In the genomic region with DNA sequence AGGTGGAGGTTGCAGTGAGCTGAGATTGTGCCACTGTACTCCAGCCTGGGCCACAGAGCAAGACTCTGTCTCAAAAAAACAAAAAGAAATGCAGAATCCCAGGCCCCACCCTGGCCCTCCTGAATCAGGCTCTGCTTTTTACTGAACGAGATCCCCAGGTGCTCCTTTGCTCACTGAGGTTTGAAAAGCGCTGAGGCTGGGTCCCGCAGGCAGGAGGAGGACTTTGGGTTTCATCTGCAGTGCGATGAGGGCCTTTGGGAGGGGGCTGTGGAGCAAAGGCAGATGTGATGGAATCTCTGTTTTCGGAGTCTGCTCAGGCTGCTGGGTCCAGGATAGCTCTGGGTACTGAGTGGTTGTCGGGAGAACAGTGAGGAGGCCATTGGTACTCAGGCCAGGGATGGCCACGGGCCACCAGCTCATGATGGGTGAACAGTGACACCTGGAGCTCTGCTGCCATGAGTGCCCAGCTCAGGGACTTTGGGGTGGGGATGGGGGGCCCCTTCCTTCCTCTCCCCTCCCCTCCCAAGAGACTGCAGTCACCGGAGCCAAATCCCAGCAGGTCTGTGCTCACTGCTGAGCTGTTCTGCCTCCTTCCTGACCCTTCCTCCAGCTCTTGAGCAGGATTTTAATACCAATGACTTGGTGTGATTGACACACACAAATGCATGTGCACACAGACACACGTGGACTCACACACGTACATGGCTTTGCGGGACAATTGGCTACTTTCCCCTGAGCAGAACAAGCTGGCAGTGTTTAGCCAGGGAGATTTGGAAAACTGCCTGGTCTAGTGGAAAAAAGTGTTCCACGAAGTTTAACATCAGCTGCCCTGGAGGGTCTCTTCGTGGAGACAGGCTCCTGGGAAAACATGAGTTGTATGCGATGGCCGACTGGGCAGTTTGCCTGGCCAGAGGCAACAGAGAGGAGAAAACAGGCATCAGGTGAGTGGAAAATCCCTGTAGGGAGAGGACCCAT, we compare ENCODE assay signal across 13 cellular contexts. TPM values are rescaled to one million over a fixed set of nuclear protein-coding genes. Genes with fewer than 3 reads are reported as not detected.
A peak's percentile ranks its signal among the peaks of the same experiment; 100 is the strongest.
DNase-seq lines count a peak whose midpoint lies in the region; ATAC-seq, FAIRE-seq and TF ChIP-seq lines count a peak whose summit lies in the region.
"Had no signal": no experiment of that assay in that cellular context is flagged by ENCODE, and none has a peak within 500 bp of the region (broad histone marks: within the 10 kb centered on the region; RNA-seq: fewer than 3 reads in every experiment).

No MANE protein-coding gene starts in this region.

- no peak overlapping the region for H3K56ac ChIP-seq in H1 (replicated peaks; ENCODE audit: insufficient read length, low read depth, low read length)

- H3K9ac ChIP-seq in SK-N-MC (ENCODE audit: insufficient read length) (peak overlapping the region; percentile 51), H1 (replicated peaks in 1 of 4; ENCODE audit: extremely low read depth in 1 of 4, low read depth in 3 of 4, low read length in 3 of 4) (no peak overlapping the region), muscle layer of colon (ENCODE audit: low read length) (no peak overlapping the region)

- H3K4me3 ChIP-seq in SK-N-MC (no peak overlapping the region), H1 (ENCODE audit: extremely low read depth in 1 of 4, insufficient read depth in 2 of 4, low read depth in 3 of 4, low read length in 4 of 4) (no peak overlapping the region), muscle layer of colon (ENCODE audit: low read depth in 1 of 2, low read length in 2 of 2) (no peak overlapping the region), thoracic aorta (peak overlapping the region; percentile 18)
- H3K4me3 ChIP-seq: MG63, upper lobe of right lung had no signal

- H3K9me3 ChIP-seq in SK-N-MC (ENCODE audit: low read depth, low read length) (no peaks in the 10 kb centered on the region), H1 (ENCODE audit: insufficient read depth in 2 of 2, low read depth in 1 of 2, low read length in 1 of 2) (no peaks in the 10 kb centered on the region), muscle layer of colon (ENCODE audit: low read length) (no peaks in the 10 kb centered on the region), thoracic aorta (no peaks in the 10 kb centered on the region)
- H3K9me3 ChIP-seq: MG63, upper lobe of right lung had no signal

- no peak overlapping the region for H2BK120ac ChIP-seq in H1 (replicated peaks; ENCODE audit: low read depth, low read length)

- no peak for ATAC-seq in thoracic aorta (ENCODE audit: insufficient number of reproducible peaks, low FRiP score, low read depth)
- ATAC-seq: upper lobe of right lung had no signal

- no peak overlapping the region; a peak in 1 of 4 replicates for H3K4me2 ChIP-seq in H1 (ENCODE audit: insufficient read depth in 1 of 2, low read depth in 2 of 2, low read length in 2 of 2)

- H3K18ac ChIP-seq in H1 (ENCODE audit: extremely low read depth, low read length) = peak overlapping the region; percentile 66; the same call in 1 of the 2 replicates

- H2BK15ac ChIP-seq in H1 (ENCODE audit: low read length) = peak overlapping the region; percentile 89; the same call in 1 of the 2 replicates

- no peak overlapping the region for H4K5ac ChIP-seq in H1 (ENCODE audit: insufficient read length, low read depth, low read length)

- no peak for TF ChIP-seq CTCF in H1 (IDR thresholded peaks at IDR 0.05; ENCODE audit: control extremely low read depth in 1 of 3, insufficient read depth in 1 of 3, low read depth in 1 of 3, low read length in 3 of 3)
- no peak for TF ChIP-seq CTCF in thoracic aorta (IDR thresholded peaks at IDR 0.05)

- no peaks in the 10 kb centered on the region for H4K20me1 ChIP-seq in H1 (replicated peaks in 1 of 2; ENCODE audit: control insufficient read depth in 1 of 2, insufficient read depth in 2 of 2, low read length in 2 of 2)

- H3K4me1 ChIP-seq in H1 (replicated peaks in 1 of 4; ENCODE audit: control insufficient read depth in 3 of 4, insufficient read depth in 4 of 4, low read length in 3 of 4) = peaks cover 3 to 21% (median 9%) of the 10 kb centered on the region in 4 experiments; a peak in 6 of 7 replicates
- H3K4me1 ChIP-seq in muscle layer of colon (ENCODE audit: insufficient read depth, low read length) = peaks cover 41% of the 10 kb centered on the region
- H3K4me1 ChIP-seq in thoracic aorta (ENCODE audit: control insufficient read depth in 1 of 2, low read depth in 2 of 2) = peaks cover 12 to 43% of the 10 kb centered on the region in 2 donors

- 92% methylated on average over 15 of the region's 15 CpGs; no CpG with 5 or more reads in 1 of the 2 experiments for WGBS in H1 (ENCODE audit: extremely low coverage in 1 of 2, insufficient coverage in 1 of 2, insufficient read length in 1 of 2, insufficient replicate concordance in 2 of 2, low coverage in 1 of 2, low lambda C conversion rate in 2 of 2, missing lambda C conversion rate in 1 of 2), 2 experiments

- H3K79me2 ChIP-seq in H1 (ENCODE audit: control insufficient read depth in 1 of 2, insufficient read depth in 2 of 2, low read length in 2 of 2) = no peaks in the 10 kb centered on the region

- no peak overlapping the region for H3K14ac ChIP-seq in H1 (ENCODE audit: insufficient read length)

- no peak overlapping the region for H3K23ac ChIP-seq in H1 (ENCODE audit: insufficient read length)

- H4K91ac ChIP-seq in H1 (replicated peaks; ENCODE audit: insufficient read length, low read length) = peak overlapping the region; percentile 23

- TF ChIP-seq RAD21 in H1 (IDR thresholded peaks at IDR 0.05 in 1 of 2, conservative IDR thresholded peaks at IDR 0.05 in 1 of 2; ENCODE audit: low read depth in 2 of 2, low read length in 2 of 2) = no peak

- peaks cover 20% of the 10 kb centered on the region for H3K23me2 ChIP-seq in H1 (ENCODE audit: low read depth, low read length)

- H2BK5ac ChIP-seq in H1 (ENCODE audit: low read depth, low read length) = peak overlapping the region; percentile 77; the same call in 1 of the 2 replicates

- peak overlapping the region; percentile 92; the same call in 1 of the 2 replicates for H2BK12ac ChIP-seq in H1 (ENCODE audit: low read depth, low read length)

- peak overlapping the region; percentile 93 for H2AK5ac ChIP-seq in H1 (ENCODE audit: low read depth, low read length)

- H3K79me1 ChIP-seq in H1 (ENCODE audit: low read depth, low read length) = no peaks in the 10 kb centered on the region; the same call in 1 of the 2 replicates

- 0 out of 2 replicates have a peak overlapping the region, but pooled peaks have one; percentile 55 for H2BK20ac ChIP-seq in H1 (ENCODE audit: low read length)

- DNase-seq in SK-N-MC (ENCODE audit: low read depth, low spot score) (no peak), H1 (ENCODE audit: low read depth in 1 of 2, low spot score in 2 of 2) (no peak), thoracic aorta (ENCODE audit: low spot score) (no peak), NCI-H2081 treated with DMSO at 0.1 percent for 48 hours (lab: John Stamatoyannopoulos, UW) (no peak), hepatic stellate cell (ENCODE audit: low spot score) (no peak)
- DNase-seq in activated T-cell treated with anti-CD3 and anti-CD28 coated beads, Interleukin-2, amount 50 U/mL, for 48 hours = no peak
- no peak for DNase-seq in activated CD4-positive, alpha-beta T cell treated with anti-CD3 and anti-CD28 coated beads, Interleukin-2, amount 50 U/mL, for 48 hours
- DNase-seq: HFFc6, mesendoderm, MG63, upper lobe of right lung had no signal

- no peak for TF ChIP-seq EP300 in H1 (IDR thresholded peaks at IDR 0.05; ENCODE audit: borderline replicate concordance in 1 of 2, low read depth in 2 of 2, low read length in 2 of 2)

- TF ChIP-seq POLR2A in H1 (IDR thresholded peaks at IDR 0.05; ENCODE audit: control extremely low read depth in 1 of 2, low read depth in 2 of 2, low read length in 2 of 2) = no peak

- H3K27ac ChIP-seq in SK-N-MC (no peak overlapping the region), H1 (ENCODE audit: low read depth, low read length) (no peak overlapping the region), muscle layer of colon (ENCODE audit: low read depth, low read length) (peak overlapping the region; percentile 76), thoracic aorta (peak overlapping the region; percentile 89 to 92)
- H3K27ac ChIP-seq: upper lobe of right lung had no signal

- POLR2A ChIA-PET in H1 (lab: Charles Lee; ENCODE audit: partially characterized antibody) = interaction anchor here (0.9 to 11.4 kb wide), 4 partner anchors 13 to 344 kb away, joined by 3 to 107 read pairs (median 4); no protein-coding TSS in a partner anchor

- H3K27me3 ChIP-seq in H1 (replicated peaks in 1 of 4; ENCODE audit: control insufficient read depth in 3 of 4, extremely low read depth in 1 of 4, insufficient read depth in 3 of 4, low read length in 3 of 4) (no peaks in the 10 kb centered on the region; a peak in 1 of 7 replicates), muscle layer of colon (ENCODE audit: control insufficient read depth in 1 of 2, insufficient read depth in 2 of 2, low read length in 2 of 2) (no peaks in the 10 kb centered on the region), thoracic aorta (replicated peaks; ENCODE audit: insufficient read depth) (no peaks in the 10 kb centered on the region)
- H3K27me3 ChIP-seq: MG63, upper lobe of right lung had no signal

- CTCF ChIA-PET in H1 (lab: Charles Lee; ENCODE audit: partially characterized antibody) = interaction anchor here (0.6 to 11.2 kb wide), 20 partner anchors 8 to 551 kb away, joined by 3 to 130 read pairs (median 3); no protein-coding TSS in a partner anchor

- H4K8ac ChIP-seq in H1 (ENCODE audit: extremely low read depth, insufficient read depth, low read length) = no peak overlapping the region

- peak overlapping the region; percentile 62 for H3K4ac ChIP-seq in H1 (replicated peaks; ENCODE audit: insufficient read length, low read depth, low read length)

- no peak for FAIRE-seq in H1 (lab: Jason Lieb, UNC)

- H2AFZ ChIP-seq in H1 (ENCODE audit: low read length) = no peak overlapping the region

- H3K36me3 ChIP-seq in SK-N-MC (ENCODE audit: insufficient read depth, low read length) (no peaks in the 10 kb centered on the region), H1 (ENCODE audit: control insufficient read depth in 2 of 4, insufficient read depth in 4 of 4, low read length in 3 of 4) (no peaks in the 10 kb centered on the region), muscle layer of colon (ENCODE audit: insufficient read depth, low read length) (no peaks in the 10 kb centered on the region), thoracic aorta (no peaks in the 10 kb centered on the region)
- H3K36me3 ChIP-seq: upper lobe of right lung had no signal

RNA-seq across cellular contexts. Expression of a gene that starts 3.6 kb away (rescaled TPM):
- 32.5 and 37.8 TPM in 2 replicates for total RNA-seq in H1 (2021; fragmentation: NEBNext Ultra II Directional; extraction: Animal tissue kit (Norgen Biotek cat#: 25700))
- polyA plus RNA-seq in H1 (2011; rRNA removed) = 36.4 and 41.9 TPM in 2 replicates
- 40.2 TPM for polyA plus RNA-seq in H1 (2011; cell fraction: cytosol; rRNA removed)
- 40.2 TPM for polyA plus RNA-seq in H1 (2011; cell fraction: nucleus; rRNA removed)
- polyA plus RNA-seq in H1 (2012, experiment 1 of 2) = 25.1 to 32.0 TPM (median 29.2 TPM) in 4 replicates
- 36.9 TPM for polyA plus RNA-seq in H1 (2012, experiment 2 of 2)
- 9.6 TPM for polyA plus RNA-seq in H1 (2013, experiment 1 of 2)
- 10.6 TPM for polyA plus RNA-seq in H1 (2013, experiment 2 of 2)
- polyA minus RNA-seq in H1 (2011; rRNA and poly(A)+ RNA removed) = 56.9 and 114 TPM in 2 replicates
- polyA minus RNA-seq in H1 (2011; cell fraction: cytosol; rRNA and poly(A)+ RNA removed) = 51.7 TPM
- 27.3 TPM for polyA minus RNA-seq in H1 (2011; cell fraction: nucleus; rRNA and poly(A)+ RNA removed)
- total RNA-seq in thoracic aorta = 100 to 1,000 TPM in 1 of 2 donors, 10 to 100 TPM in 1; 65.9 to 150 TPM

RNA-seq across cellular contexts. Expression of a gene that starts 22.3 kb away (rescaled TPM):
- total RNA-seq in H1 (2021; fragmentation: NEBNext Ultra II Directional; extraction: Animal tissue kit (Norgen Biotek cat#: 25700)) = 0.40 TPM in 1 of 2 replicates, not detected in the other
- polyA plus RNA-seq in H1 (2011; rRNA removed) = 0.08 and 0.13 TPM in 2 replicates
- 0.21 TPM for polyA plus RNA-seq in H1 (2011; cell fraction: cytosol; rRNA removed)
- polyA plus RNA-seq in H1 (2011; cell fraction: nucleus; rRNA removed) = 0.33 TPM
- polyA plus RNA-seq in H1 (2012, experiment 1 of 2) = not detected in 4 replicates
- polyA plus RNA-seq in H1 (2012, experiment 2 of 2) = not detected
- not detected for polyA plus RNA-seq in H1 (2013, experiment 1 of 2)
- 0.04 TPM for polyA plus RNA-seq in H1 (2013, experiment 2 of 2)
- polyA minus RNA-seq in H1 (2011; rRNA and poly(A)+ RNA removed) = 0.17 TPM in 1 of 2 replicates, not detected in the other
- polyA minus RNA-seq in H1 (2011; cell fraction: cytosol; rRNA and poly(A)+ RNA removed) = not detected
- polyA minus RNA-seq in H1 (2011; cell fraction: nucleus; rRNA and poly(A)+ RNA removed) = not detected
- not detected for total RNA-seq in thoracic aorta
- total RNA-seq: cerebellum, HFFc6, upper lobe of right lung had no signal

Comparison
In these comparisons a context has a peak if more than half of its experiments do, and no peak if none do; other contexts are left out.
1. H3K27ac ChIP-seq: peak in muscle layer of colon (single experiment) and thoracic aorta (2 of 2); none in SK-N-MC (single experiment) and H1 (single experiment).